ENCODE assay signal across 19 cellular contexts in the genomic region with DNA sequence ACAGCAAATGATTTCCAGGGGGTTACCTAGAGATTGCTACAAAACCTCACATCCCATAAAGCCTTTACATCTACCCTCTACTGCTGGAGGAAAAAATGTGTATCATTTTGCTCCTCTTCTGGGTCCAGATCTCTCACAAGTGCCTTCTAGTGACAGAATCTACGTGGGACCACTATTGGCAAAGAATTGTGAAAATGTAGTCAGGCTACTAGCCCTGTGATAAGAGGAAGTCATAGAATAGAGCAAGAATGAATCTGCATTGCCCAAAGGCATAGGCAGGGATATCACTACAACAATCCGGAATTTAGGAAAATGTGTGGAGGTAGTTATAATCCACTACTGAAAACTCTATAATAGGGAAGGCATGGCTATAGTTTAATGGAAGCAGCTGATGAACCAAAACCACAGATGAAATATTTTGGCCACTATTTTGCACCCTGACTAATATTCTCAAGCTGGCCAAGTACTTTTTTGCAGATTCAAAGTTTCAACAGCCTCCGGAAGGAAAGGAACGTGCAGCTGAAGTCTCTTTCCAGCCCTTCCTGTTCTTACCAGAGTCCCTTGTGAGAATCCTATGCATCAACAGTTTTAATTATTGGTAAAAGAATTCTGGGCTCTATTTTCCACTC.
DNase-seq lines count a peak whose midpoint lies in the region; ATAC-seq and TF ChIP-seq lines count a peak whose summit lies in the region.
"Had no signal": no experiment of that assay in that cellular context is flagged by ENCODE, and none has a peak within 500 bp of the region (broad histone marks: within the 10 kb centered on the region; RNA-seq: fewer than 3 reads in every experiment).

No MANE protein-coding gene starts in this region.

- no peak for TF ChIP-seq CTCF in foreskin keratinocyte (conservative IDR thresholded peaks at IDR 0.05)

- H3K27me3 ChIP-seq in foreskin keratinocyte (no peaks in the 10 kb centered on the region), H7 (ENCODE audit: control insufficient read depth, insufficient read depth, low read length) (no peaks in the 10 kb centered on the region)
- H3K27me3 ChIP-seq: breast epithelium had no signal

- H3K4me3 ChIP-seq in SK-N-MC (no peak overlapping the region), H7 (ENCODE audit: insufficient read depth, low read depth, low read length) (no peak overlapping the region)
- H3K4me3 ChIP-seq: breast epithelium, K562 had no signal

- H3K36me3 Mint-ChIP-seq in activated naive CD8-positive, alpha-beta T cell treated with anti-CD3 and anti-CD28 coated beads for 36 hours, result no peaks in the 10 kb centered on the region
- H3K36me3 Mint-ChIP-seq: activated naive CD8-positive, alpha-beta T cell; stimulated activated naive B cell treated with anti-CD40 and anti-IgM and Interleukin-4, amounts not matched to agents 10 μg/mL and 1 μg/mL and 100 μg/mL, for 72 hours; type B pancreatic cell had no signal

- H3K27ac ChIP-seq in SK-N-MC (peak overlapping the region; percentile 61), foreskin keratinocyte (no peak overlapping the region)
- H3K27ac ChIP-seq: breast epithelium had no signal

- H3K9ac ChIP-seq in SK-N-MC (ENCODE audit: insufficient read length), result no peak overlapping the region

- H3K27me3 Mint-ChIP-seq in activated naive CD8-positive, alpha-beta T cell treated with anti-CD3 and anti-CD28 coated beads for 36 hours, result peaks cover 27% of the 10 kb centered on the region
- H3K27me3 Mint-ChIP-seq: type B pancreatic cell had no signal

- H3K36me3 ChIP-seq in SK-N-MC (ENCODE audit: insufficient read depth, low read length) (no peaks in the 10 kb centered on the region), H7 (replicated peaks; ENCODE audit: control insufficient read depth, insufficient read depth, low read length) (no peaks in the 10 kb centered on the region)
- H3K36me3 ChIP-seq: breast epithelium had no signal

- no peaks in the 10 kb centered on the region for H3K9me3 ChIP-seq in SK-N-MC (ENCODE audit: low read depth, low read length)
- H3K9me3 ChIP-seq: breast epithelium had no signal

- DNase-seq in AG08395 (ENCODE audit: low spot score) (peak; percentile 71), ELR (ENCODE audit: low read depth) (peak; percentile 50), SK-N-MC (ENCODE audit: low read depth, low spot score) (no peak), foreskin keratinocyte (peak; percentile 21 to 53), H7 (no peak), islet precursor cell (no peak)
- DNase-seq in activated naive CD8-positive, alpha-beta T cell treated with anti-CD3 and anti-CD28 coated beads for 36 hours, result no peak
- DNase-seq: COR-L47; dermis blood vessel endothelial cell; head of caudate nucleus; NCI-H1105 treated with DMSO at 0.1 percent for 48 hours; NCI-H2107; NCI-H526; stimulated activated naive B cell treated with anti-CD40 and anti-IgM and Interleukin-4, amounts not matched to agents 10 μg/mL and 1 μg/mL and 100 μg/mL, for 72 hours had no signal

- H3K4me3 Mint-ChIP-seq in activated naive CD8-positive, alpha-beta T cell treated with anti-CD3 and anti-CD28 coated beads for 36 hours, result no peak overlapping the region
- H3K4me3 Mint-ChIP-seq: activated naive CD8-positive, alpha-beta T cell; stimulated activated naive B cell treated with anti-CD40 and anti-IgM and Interleukin-4, amounts not matched to agents 10 μg/mL and 1 μg/mL and 100 μg/mL, for 72 hours; type B pancreatic cell had no signal

- peaks cover 43% of the 10 kb centered on the region for H3K4me1 ChIP-seq in foreskin keratinocyte
- H3K4me1 ChIP-seq: breast epithelium had no signal

- no peak overlapping the region for H3K27ac Mint-ChIP-seq in activated naive CD8-positive, alpha-beta T cell treated with anti-CD3 and anti-CD28 coated beads for 36 hours
- H3K27ac Mint-ChIP-seq: activated naive CD8-positive, alpha-beta T cell; stimulated activated naive B cell treated with anti-CD40 and anti-IgM and Interleukin-4, amounts not matched to agents 10 μg/mL and 1 μg/mL and 100 μg/mL, for 72 hours; type B pancreatic cell had no signal

- no peaks in the 10 kb centered on the region for H3K4me1 Mint-ChIP-seq in activated naive CD8-positive, alpha-beta T cell treated with anti-CD3 and anti-CD28 coated beads for 36 hours

- H3K9me3 Mint-ChIP-seq in activated naive CD8-positive, alpha-beta T cell treated with anti-CD3 and anti-CD28 coated beads for 36 hours, result no peaks in the 10 kb centered on the region
- H3K9me3 Mint-ChIP-seq: stimulated activated naive B cell treated with anti-CD40 and anti-IgM and Interleukin-4, amounts not matched to agents 10 μg/mL and 1 μg/mL and 100 μg/mL, for 72 hours had no signal

- ATAC-seq in foreskin keratinocyte, result no peak
- ATAC-seq in GM21526 (IDR thresholded peaks at IDR 0.05; ENCODE audit: low FRiP score, unreplicated experiment), result no peak
- ATAC-seq: K562; stimulated activated naive B cell treated with anti-CD40 and anti-IgM and Interleukin-4, amounts not matched to agents 10 μg/mL and 1 μg/mL and 100 μg/mL, for 72 hours had no signal

Comparison
In these comparisons a context has a peak if more than half of its experiments do, and no peak if none do; other contexts are left out.
1. DNase-seq: peak in AG08395 (single experiment), ELR (single experiment) and foreskin keratinocyte (2 of 2); none in SK-N-MC (single experiment), activated naive CD8-positive, alpha-beta T cell treated with anti-CD3 and anti-CD28 coated beads for 36 hours (single experiment), H7 (single experiment) and islet precursor cell (single experiment).